Comparison of ENCODE assay signal across 1 cellular context in genomic region chr9:134742822-134743221, GRCh38.
TF ChIP-seq lines count a peak whose summit lies in the region.

No MANE protein-coding gene starts in this region.

TF ChIP-seq in IMR-90, 13 proteins besides CTCF, POLR2A, EP300 and RAD21 (continued from another document):
- no peak for TF ChIP-seq USF2 (IDR thresholded peaks at IDR 0.05; ENCODE audit: low read depth, low read length)
- no peak for TF ChIP-seq RFX5 (IDR thresholded peaks at IDR 0.05; ENCODE audit: low read depth, low read length)
- TF ChIP-seq FOS (IDR thresholded peaks at IDR 0.05; ENCODE audit: low read depth, low read length): no peak
- TF ChIP-seq RCOR1 (IDR thresholded peaks at IDR 0.05; ENCODE audit: insufficient replicate concordance, low read length): no peak
- TF ChIP-seq BHLHE40 (IDR thresholded peaks at IDR 0.05; ENCODE audit: low read depth, low read length): no peak
- TF ChIP-seq MXI1 (IDR thresholded peaks at IDR 0.05; ENCODE audit: borderline replicate concordance, low read depth, low read length): no peak
